Comparison of ENCODE assay signal across 8 cellular contexts in genomic region chr19:10835754-10836477, GRCh38. TPM values are rescaled to one million over a fixed set of nuclear protein-coding genes. Genes with fewer than 3 reads are reported as not detected.
DNase-seq lines count a peak whose midpoint lies in the region; ATAC-seq and TF ChIP-seq lines count a peak whose summit lies in the region.

TMED1 (minus strand) TSS chr19:10836212; CDS start chr19:10836191, 21 bp downstream.

- H3K9me3 Mint-ChIP-seq in activated CD4-positive, alpha-beta memory T cell treated with anti-CD3 and anti-CD28 coated beads for 36 hours = peaks cover 7% of the 10 kb centered on the region

- CTCF ChIA-PET in activated CD4-positive, alpha-beta memory T cell treated with anti-CD3 and anti-CD28 coated beads for 36 hours (lab: Charles Lee) = interaction anchor here (0.6 to 4.5 kb wide), 12 partner anchors 18 to 255 kb away, joined by 3 to 49 read pairs (median 4); partner anchors contain the start of genes DNM2 and QTRT1

- ATAC-seq in GM19395 (IDR thresholded peaks at IDR 0.05; ENCODE audit: unreplicated experiment) (peak; percentile 78), HG03575 (IDR thresholded peaks at IDR 0.05; ENCODE audit: extremely low read depth, insufficient number of reproducible peaks, low FRiP score, unreplicated experiment) (peak; percentile 42), right lobe of liver (peak; percentile 86 to 95 (median 90))

- 2% methylated on average over 40 of the region's 50 CpGs for WGBS in right lobe of liver (ENCODE audit: insufficient coverage, low coverage, low lambda C conversion rate, missing lambda C conversion rate)

- H3K4me1 ChIP-seq in duodenal mucosa (ENCODE audit: control insufficient read depth in 1 of 2, insufficient read depth in 2 of 2, low read length in 2 of 2) (peaks cover 5 to 15% of the 10 kb centered on the region in 2 donors), right lobe of liver (peaks cover 0 to 6% (median 2%) of the 10 kb centered on the region in 4 donors)

- H3K27ac ChIP-seq in duodenal mucosa (ENCODE audit: low read depth, low read length) = peak within 1 kb of the TSS; percentile 99
- H3K27ac ChIP-seq in right lobe of liver = peak within 1 kb of the TSS; percentile 95 to 99 (median 97)

- H3K27me3 ChIP-seq in duodenal mucosa (ENCODE audit: control insufficient read depth in 1 of 2, insufficient read depth in 2 of 2, low read length in 2 of 2) (no peaks in the 10 kb centered on the region), right lobe of liver (no peaks in the 10 kb centered on the region)

- intact Hi-C loops in activated CD4-positive, alpha-beta memory T cell treated with anti-CD3 and anti-CD28 coated beads for 36 hours (cut with micrococcal nuclease) = loop anchor here (1.0 to 5.0 kb wide), 9 partner anchors 35 to 269 kb away; partner anchors contain the start of genes CARM1, CDKN2D, ILF3 and KRI1
- intact Hi-C loops in right lobe of liver (cut with DNase I) = no loop called here

- H3K4me1 Mint-ChIP-seq in activated CD4-positive, alpha-beta memory T cell treated with anti-CD3 and anti-CD28 coated beads for 36 hours (ENCODE audit: low read depth) = peaks cover 15% of the 10 kb centered on the region

- H3K27me3 Mint-ChIP-seq in activated CD4-positive, alpha-beta memory T cell treated with anti-CD3 and anti-CD28 coated beads for 36 hours = no peaks in the 10 kb centered on the region

- H3K36me3 ChIP-seq in duodenal mucosa (ENCODE audit: control insufficient read depth in 1 of 2, insufficient read depth in 2 of 2, low read length in 2 of 2) (peaks cover 9 to 27% of the 10 kb centered on the region in 2 donors), right lobe of liver (peaks cover 0 to 26% (median 8%) of the 10 kb centered on the region in 4 donors)

- peak within 1 kb of the TSS; percentile 94 for H3K4me3 Mint-ChIP-seq in activated CD4-positive, alpha-beta memory T cell treated with anti-CD3 and anti-CD28 coated beads for 36 hours

- POLR2A ChIA-PET in activated CD4-positive, alpha-beta memory T cell treated with anti-CD3 and anti-CD28 coated beads for 36 hours (lab: Charles Lee) = interaction anchor here (0.5 to 2.0 kb wide), 9 partner anchors 12 to 125 kb away, joined by 3 to 5 read pairs (median 3); partner anchors contain the start of genes DNM2 and SMARCA4

- peak in 3 of 4 donors; percentile 18 to 40 (median 27) for TF ChIP-seq CTCF in right lobe of liver (IDR thresholded peaks at IDR 0.05)

- H3K9me3 ChIP-seq in duodenal mucosa (ENCODE audit: control insufficient read depth in 1 of 2, low read length in 2 of 2) (peaks cover 0 to 4% of the 10 kb centered on the region in 2 donors), right lobe of liver (no peaks in the 10 kb centered on the region)

- DNase-seq in CD1c-positive myeloid dendritic cell (ENCODE audit: extremely low spot score) = peak; percentile 98
- peak; percentile 99 for DNase-seq in NCI-H82 treated with DMSO at 0.1 percent for 48 hours (lab: John Stamatoyannopoulos, UW; ENCODE audit: unreplicated experiment)
- peak; percentile 98 for DNase-seq in activated CD4-positive, alpha-beta memory T cell treated with anti-CD3 and anti-CD28 coated beads for 36 hours
- DNase-seq in right lobe of liver = peak; percentile 100
- peak; percentile 91 to 92 for DNase-seq in stimulated activated CD4-positive, alpha-beta T cell treated with anti-CD3 and anti-CD28 coated beads, Interleukin-4, amount 100 ng/mL, for 4 hours

- H3K4me3 ChIP-seq in duodenal mucosa (ENCODE audit: low read depth in 1 of 2, low read length in 2 of 2) = peak within 1 kb of the TSS; percentile 80 to 83
- H3K4me3 ChIP-seq in right lobe of liver = peak within 1 kb of the TSS; percentile 62 to 80 (median 74)

- peak; percentile 69 for TF ChIP-seq POLR2A in right lobe of liver (IDR thresholded peaks at IDR 0.05)

- peak within 1 kb of the TSS; percentile 99 for H3K27ac Mint-ChIP-seq in activated CD4-positive, alpha-beta memory T cell treated with anti-CD3 and anti-CD28 coated beads for 36 hours

- H3K9ac ChIP-seq in duodenal mucosa (ENCODE audit: low read depth in 1 of 2, low read length in 2 of 2) = peak within 1 kb of the TSS; percentile 84 to 87

- H3K36me3 Mint-ChIP-seq in activated CD4-positive, alpha-beta memory T cell treated with anti-CD3 and anti-CD28 coated beads for 36 hours = peaks cover 9% of the 10 kb centered on the region

RNA-seq across cellular contexts. Expression of gene TMED1, which starts in this region (rescaled TPM):
- total RNA-seq in activated CD4-positive, alpha-beta memory T cell treated with anti-CD3 and anti-CD28 coated beads for 36 hours = 10 to 100 TPM; 18.8 to 19.1 TPM
- total RNA-seq in right lobe of liver = 10 to 100 TPM; 19.1 to 24.1 (median 21.7) TPM

Comparison
In these comparisons a context has a peak if more than half of its experiments do, and no peak if none do; other contexts are left out.
1. Peak in every context shown above with its lines: DNase-seq, ATAC-seq, H3K4me3 ChIP-seq and H3K27ac ChIP-seq.